In the genomic region with DNA sequence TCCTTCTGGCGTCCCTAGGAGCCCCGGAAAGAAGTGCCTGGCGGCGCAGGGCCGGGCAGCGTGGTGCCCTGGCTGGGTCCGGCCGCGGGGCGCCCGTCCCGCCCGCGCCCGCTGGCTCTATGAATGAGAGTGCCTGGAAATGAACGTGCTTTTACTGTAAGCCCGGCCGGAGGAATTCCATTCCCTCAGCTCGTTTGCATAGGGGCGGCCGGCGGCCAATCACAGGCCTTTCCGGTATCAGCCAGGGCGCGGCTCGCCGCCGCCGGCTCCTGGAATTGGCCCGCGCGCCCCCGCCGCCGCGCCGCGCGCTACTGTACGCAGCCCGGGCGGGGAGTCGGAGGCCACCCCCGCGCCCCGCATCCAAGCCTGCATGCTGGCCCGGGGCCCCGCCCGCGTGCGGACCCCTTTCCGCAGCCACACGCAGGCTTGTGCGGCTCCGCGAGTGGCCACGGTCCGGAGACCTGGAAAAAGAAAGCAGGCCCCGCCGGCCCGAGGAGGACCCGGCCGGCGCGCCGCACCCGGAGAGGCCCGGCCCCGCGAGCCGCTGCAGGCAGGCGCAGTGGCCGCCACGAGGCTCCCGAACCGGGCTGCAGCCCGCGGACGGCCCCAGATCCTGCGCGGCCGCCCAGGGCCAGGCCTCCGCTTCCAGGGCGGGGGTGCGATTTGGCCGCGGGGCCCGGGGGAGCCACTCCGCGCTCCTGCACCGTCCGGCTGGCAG, we compare ENCODE assay signal across 1 cellular context.
TF ChIP-seq lines count a peak whose summit lies in the region.

No MANE protein-coding gene starts in this region.

TF ChIP-seq in WTC11, 78 proteins besides CTCF, POLR2A, EP300 and RAD21 (continued from another document):
- TF ChIP-seq, protein P1, sequence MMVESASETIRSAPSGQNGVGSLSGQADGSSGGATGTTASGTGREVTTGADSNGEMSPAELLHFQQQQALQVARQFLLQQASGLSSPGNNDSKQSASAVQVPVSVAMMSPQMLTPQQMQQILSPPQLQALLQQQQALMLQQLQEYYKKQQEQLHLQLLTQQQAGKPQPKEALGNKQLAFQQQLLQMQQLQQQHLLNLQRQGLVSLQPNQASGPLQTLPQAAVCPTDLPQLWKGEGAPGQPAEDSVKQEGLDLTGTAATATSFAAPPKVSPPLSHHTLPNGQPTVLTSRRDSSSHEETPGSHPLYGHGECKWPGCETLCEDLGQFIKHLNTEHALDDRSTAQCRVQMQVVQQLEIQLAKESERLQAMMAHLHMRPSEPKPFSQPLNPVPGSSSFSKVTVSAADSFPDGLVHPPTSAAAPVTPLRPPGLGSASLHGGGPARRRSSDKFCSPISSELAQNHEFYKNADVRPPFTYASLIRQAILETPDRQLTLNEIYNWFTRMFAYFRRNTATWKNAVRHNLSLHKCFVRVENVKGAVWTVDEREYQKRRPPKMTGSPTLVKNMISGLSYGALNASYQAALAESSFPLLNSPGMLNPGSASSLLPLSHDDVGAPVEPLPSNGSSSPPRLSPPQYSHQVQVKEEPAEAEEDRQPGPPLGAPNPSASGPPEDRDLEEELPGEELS (CRISPR knock-in tag; IDR thresholded peaks at IDR 0.05) = peak; percentile 54; the same call in 1 of the 2 replicates
- TF ChIP-seq FOXK1 (CRISPR knock-in tag; IDR thresholded peaks at IDR 0.05) = 0 out of 2 replicates have a peak, but pooled peaks have one; percentile 29
- TF ChIP-seq HMGA2 (CRISPR knock-in tag; IDR thresholded peaks at IDR 0.05) = no peak
- TF ChIP-seq, protein P2, sequence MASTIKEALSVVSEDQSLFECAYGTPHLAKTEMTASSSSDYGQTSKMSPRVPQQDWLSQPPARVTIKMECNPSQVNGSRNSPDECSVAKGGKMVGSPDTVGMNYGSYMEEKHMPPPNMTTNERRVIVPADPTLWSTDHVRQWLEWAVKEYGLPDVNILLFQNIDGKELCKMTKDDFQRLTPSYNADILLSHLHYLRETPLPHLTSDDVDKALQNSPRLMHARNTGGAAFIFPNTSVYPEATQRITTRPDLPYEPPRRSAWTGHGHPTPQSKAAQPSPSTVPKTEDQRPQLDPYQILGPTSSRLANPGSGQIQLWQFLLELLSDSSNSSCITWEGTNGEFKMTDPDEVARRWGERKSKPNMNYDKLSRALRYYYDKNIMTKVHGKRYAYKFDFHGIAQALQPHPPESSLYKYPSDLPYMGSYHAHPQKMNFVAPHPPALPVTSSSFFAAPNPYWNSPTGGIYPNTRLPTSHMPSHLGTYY (CRISPR knock-in tag; IDR thresholded peaks at IDR 0.05) = no peak
- 0 out of 2 replicates have a peak, but pooled peaks have one; percentile 17 for TF ChIP-seq SP1 (CRISPR knock-in tag; conservative IDR thresholded peaks at IDR 0.05)
